In the genomic region with DNA sequence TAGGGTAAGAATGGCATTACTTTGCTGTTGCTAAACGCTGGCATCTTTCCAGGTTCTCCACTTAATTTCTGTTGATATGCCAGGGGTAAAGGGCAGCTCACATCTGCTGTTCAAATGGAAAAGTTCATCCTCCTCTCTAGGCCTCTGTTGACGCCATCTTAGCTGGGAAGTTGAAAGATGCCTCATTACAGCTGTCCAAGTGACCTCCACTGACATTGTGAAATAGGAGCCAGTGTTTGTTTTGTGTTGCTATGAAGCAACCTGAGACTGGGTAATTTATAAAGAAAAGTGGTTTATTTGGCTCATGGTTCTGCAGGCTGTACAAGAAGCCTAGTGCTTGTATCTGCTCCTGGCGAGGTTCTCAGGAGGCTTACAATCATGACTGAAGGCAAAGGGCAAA, we compare ENCODE assay signal across 15 cellular contexts. TPM values are rescaled to one million over a fixed set of nuclear protein-coding genes. Genes with fewer than 3 reads are reported as not detected.
DNase-seq lines count a peak whose midpoint lies in the region; ATAC-seq and TF ChIP-seq lines count a peak whose summit lies in the region.
"Had no signal": no experiment of that assay in that cellular context is flagged by ENCODE, and none has a peak within 500 bp of the region (broad histone marks: within the 10 kb centered on the region; RNA-seq: fewer than 3 reads in every experiment).

No MANE protein-coding gene starts in this region.

- no peak overlapping the region for H3K27ac ChIP-seq in PC-3 (ENCODE audit: low read length)
- H3K27ac ChIP-seq: tibial nerve had no signal

- intact Hi-C loops in PC-3 (cut with micrococcal nuclease) = no loop called here

- DNase-seq in NCI-H2227 (lab: John Stamatoyannopoulos, UW; ENCODE audit: unreplicated experiment) = peak; percentile 30
- no peak for DNase-seq in NCI-H2227 treated with DMSO at 0.1 percent for 48 hours (lab: John Stamatoyannopoulos, UW)
- peak; percentile 30 for DNase-seq in PC-3
- DNase-seq in fibroblast of the aortic adventitia (ENCODE audit: low read depth) = peak; percentile 10
- DNase-seq in type B pancreatic cell (ENCODE audit: extremely low spot score, unreplicated experiment) = no peak
- DNase-seq in HPDE6-E6E7 (ENCODE audit: extremely low spot score) = no peak
- no peak for DNase-seq in activated T-cell treated with anti-CD3 and anti-CD28 coated beads, Interleukin-2, amount 50 U/mL, for 4 hours
- DNase-seq in Ammon's horn (ENCODE audit: low spot score) = no peak
- DNase-seq: activated gamma-delta T cell treated with Interleukin-2 at 50 U/mL for 16 hours, DMS79, H7, natural killer cell, NCI-H1694, T-helper 2 cell had no signal

- no TSS peak for BruUV-seq in PC-3 (replicated peaks; lab: Mats Ljungman, UMichigan)

- TF ChIP-seq CTCF in PC-3 (conservative IDR thresholded peaks at IDR 0.05; ENCODE audit: low read depth, low read length) (no peak), fibroblast of the aortic adventitia (IDR thresholded peaks at IDR 0.05; ENCODE audit: insufficient read depth, low read length) (no peak), type B pancreatic cell (conservative IDR thresholded peaks at IDR 0.05) (no peak)

- POLR2A ChIA-PET in PC-3 (lab: Charles Lee; ENCODE audit: unreplicated experiment) = no interaction called here

- H3K36me3 Mint-ChIP-seq in type B pancreatic cell = no peaks in the 10 kb centered on the region
- H3K36me3 Mint-ChIP-seq in activated T-cell treated with anti-CD3 and anti-CD28 coated beads, Interleukin-2, amount 50 U/mL, for 4 hours (ENCODE audit: insufficient read depth) = peaks cover 5% of the 10 kb centered on the region
- H3K36me3 Mint-ChIP-seq: natural killer cell had no signal

- H3K9me2 ChIP-seq in PC-3 (replicated peaks; ENCODE audit: low read length) = no peaks in the 10 kb centered on the region

- peaks cover 10% of the 10 kb centered on the region for H3K9me3 Mint-ChIP-seq in type B pancreatic cell
- peaks cover 14% of the 10 kb centered on the region for H3K9me3 Mint-ChIP-seq in activated T-cell treated with anti-CD3 and anti-CD28 coated beads, Interleukin-2, amount 50 U/mL, for 4 hours

- no peak overlapping the region for H2AFZ ChIP-seq in PC-3 (ENCODE audit: low read length)

- H3K4me2 ChIP-seq in PC-3 (ENCODE audit: low read length) = no peak overlapping the region

- no peak overlapping the region for H3K4me3 Mint-ChIP-seq in type B pancreatic cell
- H3K4me3 Mint-ChIP-seq in activated T-cell treated with anti-CD3 and anti-CD28 coated beads, Interleukin-2, amount 50 U/mL, for 4 hours = no peak overlapping the region
- H3K4me3 Mint-ChIP-seq: natural killer cell had no signal

- no peaks in the 10 kb centered on the region for H3K9me3 ChIP-seq in PC-3 (ENCODE audit: low read length)

- H3K4me1 ChIP-seq in PC-3 (ENCODE audit: insufficient read depth, low read length) = no peaks in the 10 kb centered on the region
- H3K4me1 ChIP-seq: tibial nerve had no signal

- H3K36me3 ChIP-seq in PC-3 (ENCODE audit: low read depth, low read length) = no peaks in the 10 kb centered on the region

- H3K27ac Mint-ChIP-seq in type B pancreatic cell = peak overlapping the region; percentile 29
- H3K27ac Mint-ChIP-seq: natural killer cell had no signal

- no peaks in the 10 kb centered on the region for H3K27me3 Mint-ChIP-seq in type B pancreatic cell
- no peaks in the 10 kb centered on the region for H3K27me3 Mint-ChIP-seq in activated T-cell treated with anti-CD3 and anti-CD28 coated beads, Interleukin-2, amount 50 U/mL, for 4 hours (ENCODE audit: low read depth)

- H3K79me2 ChIP-seq in PC-3 (ENCODE audit: low read length) = no peaks in the 10 kb centered on the region

- CTCF ChIA-PET in PC-3 (lab: Charles Lee) = no interaction called here

- H3K9ac ChIP-seq in PC-3 (ENCODE audit: low read length) = no peak overlapping the region

- peaks cover 5% of the 10 kb centered on the region for H3K4me1 Mint-ChIP-seq in type B pancreatic cell (ENCODE audit: unreplicated experiment)
- H3K4me1 Mint-ChIP-seq in activated T-cell treated with anti-CD3 and anti-CD28 coated beads, Interleukin-2, amount 50 U/mL, for 4 hours (ENCODE audit: low read depth) = no peaks in the 10 kb centered on the region
- H3K4me1 Mint-ChIP-seq: natural killer cell had no signal

- H3K4me3 ChIP-seq in PC-3 (ENCODE audit: low read length) (no peak overlapping the region), fibroblast of the aortic adventitia (ENCODE audit: low read depth, low read length) (no peak overlapping the region)
- H3K4me3 ChIP-seq: tibial nerve had no signal

- peaks cover 18% of the 10 kb centered on the region; the same call in 1 of the 2 replicates for H3K27me3 ChIP-seq in PC-3 (ENCODE audit: low read length)
- H3K27me3 ChIP-seq: tibial nerve had no signal

- H4K20me1 ChIP-seq in PC-3 (ENCODE audit: low read length) = no peaks in the 10 kb centered on the region

- H3F3A ChIP-seq in PC-3 (ENCODE audit: low read length, unreplicated experiment) = no peaks in the 10 kb centered on the region

- peak; percentile 80 for ATAC-seq in PC-3
- no peak for ATAC-seq in activated T-cell treated with anti-CD3 and anti-CD28 coated beads, Interleukin-2, amount 50 U/mL, for 4 hours
- ATAC-seq: natural killer cell had no signal

RNA-seq across cellular contexts. Expression of gene ADAM21, which starts 3.3 kb away (rescaled TPM):
- total RNA-seq in PC-3 (2014; rRNA removed) = 0.29 and 0.80 TPM in 2 replicates
- 0.18 and 0.25 TPM in 2 replicates for total RNA-seq in fibroblast of the aortic adventitia (ENCODE audit: low replicate concordance)
- 0.10 TPM in 1 of 2 replicates, not detected in the other for total RNA-seq in type B pancreatic cell (ENCODE audit: low replicate concordance)
- under 1 TPM in 1 of 3 donors, not detected in 2; 0.11 TPM for total RNA-seq in activated T-cell treated with anti-CD3 and anti-CD28 coated beads, Interleukin-2, amount 50 U/mL, for 4 hours
- total RNA-seq: natural killer cell had no signal

RNA-seq across cellular contexts. Expression of gene SYNJ2BP, which starts 31.7 kb away (rescaled TPM):
- total RNA-seq in PC-3 (2014; rRNA removed) = 13.1 and 16.4 TPM in 2 replicates
- 17.0 and 25.0 TPM in 2 replicates for total RNA-seq in fibroblast of the aortic adventitia (ENCODE audit: low replicate concordance)
- total RNA-seq in type B pancreatic cell (ENCODE audit: low replicate concordance) = 32.1 and 32.5 TPM in 2 replicates
- 1 to 10 TPM; 3.8 to 5.1 (median 3.9) TPM for total RNA-seq in activated T-cell treated with anti-CD3 and anti-CD28 coated beads, Interleukin-2, amount 50 U/mL, for 4 hours

Comparison
In these comparisons a context has a peak if more than half of its experiments do, and no peak if none do; other contexts are left out.
1. DNase-seq: peak in NCI-H2227 (single experiment), PC-3 (single experiment) and fibroblast of the aortic adventitia (single experiment); none in NCI-H2227 treated with DMSO at 0.1 percent for 48 hours (single experiment), type B pancreatic cell (single experiment), HPDE6-E6E7 (single experiment), activated T-cell treated with anti-CD3 and anti-CD28 coated beads, Interleukin-2, amount 50 U/mL, for 4 hours (single experiment) and Ammon's horn (single experiment).